In the genomic region with DNA sequence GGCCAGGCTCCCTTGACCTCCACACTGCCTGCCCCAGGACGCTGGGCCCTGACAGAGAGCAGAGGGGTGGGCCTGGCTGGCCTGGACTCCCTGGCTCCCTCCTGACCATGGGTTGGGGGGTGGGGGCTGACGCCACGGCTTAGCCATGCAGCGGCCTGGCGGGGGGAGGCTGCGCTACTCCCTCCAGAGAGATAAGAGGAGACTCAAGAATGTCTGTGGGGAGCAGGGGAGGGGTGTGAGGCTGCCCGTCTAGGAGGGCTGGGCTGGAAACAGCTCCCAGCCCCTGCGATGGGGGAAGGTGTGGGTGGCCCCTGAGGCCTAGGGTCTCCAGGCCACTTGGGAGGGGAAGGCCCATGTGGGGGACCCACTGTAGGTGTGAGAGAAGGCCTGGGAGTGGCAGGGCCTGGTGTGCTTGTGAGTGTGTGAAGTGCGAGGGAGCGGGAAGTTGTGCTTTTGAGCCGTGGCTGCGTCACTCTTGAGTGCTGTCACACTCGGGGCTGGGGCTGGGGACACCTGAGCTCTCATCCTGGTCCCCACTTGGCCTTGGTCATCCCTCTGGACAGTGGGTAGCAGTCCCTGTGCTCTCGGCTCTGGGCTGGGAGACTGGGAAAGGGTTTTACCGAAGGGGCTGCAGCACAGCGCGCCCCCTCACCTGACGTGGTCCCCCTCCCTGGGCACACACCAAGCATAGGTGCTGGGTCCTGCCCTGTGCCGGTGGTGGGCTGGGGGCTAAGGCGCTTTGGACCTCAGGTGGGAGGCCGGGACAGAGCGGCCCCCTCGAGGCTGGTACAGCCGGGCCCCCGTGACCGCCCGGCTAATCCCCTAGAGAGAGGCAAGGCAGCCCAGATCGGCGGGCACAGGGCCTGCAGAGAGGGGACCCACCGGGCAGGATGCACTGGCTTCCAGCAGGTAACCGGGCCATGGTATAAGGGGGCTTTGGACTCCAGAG, we compare ENCODE assay signal across 1 cellular context.
TF ChIP-seq lines count a peak whose summit lies in the region.

No MANE protein-coding gene starts in this region.

TF ChIP-seq in SK-N-SH, 30 proteins besides CTCF, POLR2A, EP300 and RAD21:
- TF ChIP-seq RXRA (IDR thresholded peaks at IDR 0.05; ENCODE audit: borderline replicate concordance, low read depth) (no peak), FOXM1 (IDR thresholded peaks at IDR 0.05; ENCODE audit: low read depth) (no peak)
